ENCODE assay signal across 13 cellular contexts in genomic region chr1:110151175-110151715, GRCh38. TPM values are rescaled to one million over a fixed set of nuclear protein-coding genes. Genes with fewer than 3 reads are reported as not detected.
DNase-seq lines count a peak whose midpoint lies in the region; ATAC-seq and TF ChIP-seq lines count a peak whose summit lies in the region.
"Had no signal": no experiment of that assay in that cellular context is flagged by ENCODE, and none has a peak within 500 bp of the region (broad histone marks: within the 10 kb centered on the region; RNA-seq: fewer than 3 reads in every experiment).

No MANE protein-coding gene starts in this region.

- H2AFZ ChIP-seq in SK-N-SH (ENCODE audit: low read depth) = no peak overlapping the region

- H3K36me3 Mint-ChIP-seq in brain = no peaks in the 10 kb centered on the region
- H3K36me3 Mint-ChIP-seq in CD4-positive, alpha-beta T cell (ENCODE audit: low read depth) = no peaks in the 10 kb centered on the region
- H3K36me3 Mint-ChIP-seq: memory B cell had no signal

- H3K79me2 ChIP-seq in SK-N-SH (ENCODE audit: insufficient read depth) = no peaks in the 10 kb centered on the region

- no peak overlapping the region for H3K27ac ChIP-seq in SK-N-SH (ENCODE audit: low read depth in 2 of 2, low read length in 1 of 2)
- H3K27ac ChIP-seq in temporal lobe (ENCODE audit: low read depth, low read length) = peak overlapping the region; percentile 74
- H3K27ac ChIP-seq in CD4-positive, alpha-beta T cell (ENCODE audit: low read depth, low read length) = no peak overlapping the region
- H3K27ac ChIP-seq: gastrocnemius medialis had no signal

- H3K4me1 ChIP-seq in SK-N-SH (ENCODE audit: control insufficient read depth in 1 of 2, insufficient read depth in 2 of 2, low read depth in 1 of 2, low read length in 1 of 2) = peaks cover 0 to 9% of the 10 kb centered on the region in 2 experiments; a peak in 1 of 4 replicates

- peak overlapping the region; percentile 82 for H3K4me2 ChIP-seq in SK-N-SH

- no peak for ATAC-seq in SK-N-SH treated with all-trans-retinoic acid at 6 μM for 48 hours
- ATAC-seq in CD4-positive, alpha-beta T cell (ENCODE audit: poor library complexity) = no peak
- ATAC-seq: gastrocnemius medialis had no signal

- H3K9me2 ChIP-seq in SK-N-SH = no peaks in the 10 kb centered on the region

- H4K20me1 ChIP-seq in SK-N-SH (ENCODE audit: insufficient read depth) = no peaks in the 10 kb centered on the region

- H3K27me3 Mint-ChIP-seq in brain = peaks cover 64% of the 10 kb centered on the region
- H3K27me3 Mint-ChIP-seq in CD4-positive, alpha-beta T cell = peaks cover 49% of the 10 kb centered on the region

- H3F3A ChIP-seq in SK-N-SH (replicated peaks; ENCODE audit: insufficient read depth) = peaks cover 5% of the 10 kb centered on the region

- no peak for TF ChIP-seq CTCF in SK-N-SH (IDR thresholded peaks at IDR 0.05)
- no peak for TF ChIP-seq CTCF in brain (conservative IDR thresholded peaks at IDR 0.05)
- TF ChIP-seq CTCF in CD4-positive, alpha-beta T cell (IDR thresholded peaks at IDR 0.05) = no peak

- peak; percentile 65 for DNase-seq in SK-N-SH
- DNase-seq in CD4-positive, alpha-beta T cell = no peak
- no peak for DNase-seq in activated T-cell treated with anti-CD3 and anti-CD28 coated beads, Interleukin-2, amount 50 U/mL, for 1 hour
- DNase-seq in stimulated activated CD4-positive, alpha-beta T cell treated with anti-CD3 and anti-CD28 coated beads, Interleukin-15, amount 100 ng/mL, for 24 hours = no peak
- DNase-seq: activated CD4-positive, alpha-beta T cell treated with anti-CD3 and anti-CD28 coated beads, Interleukin-2, amount 10 ng/mL, durations not matched to agents 7 days and 5 days; activated naive CD4-positive, alpha-beta T cell treated with Interleukin-2 at 50 U/mL for 16 hours; gastrocnemius medialis; NCI-H1436 had no signal

- POLR2A ChIA-PET in SK-N-SH (lab: Yijun Ruan, JAX) = no interaction called here
- POLR2A ChIA-PET in CD4-positive, alpha-beta T cell (lab: Charles Lee) = no interaction called here

- peaks cover 17% of the 10 kb centered on the region; the same call in 1 of the 2 replicates for H3K27me3 ChIP-seq in SK-N-SH (ENCODE audit: insufficient read depth)
- H3K27me3 ChIP-seq in CD4-positive, alpha-beta T cell (ENCODE audit: control insufficient read depth, insufficient read depth, low read length) = peaks cover 84% of the 10 kb centered on the region

- H3K9me3 ChIP-seq in SK-N-SH = no peaks in the 10 kb centered on the region
- H3K9me3 ChIP-seq in iPS-18c (ENCODE audit: control insufficient read depth, insufficient read depth, low read length) = no peaks in the 10 kb centered on the region
- H3K9me3 ChIP-seq in CD4-positive, alpha-beta T cell (ENCODE audit: control insufficient read depth, low read length) = no peaks in the 10 kb centered on the region
- H3K9me3 ChIP-seq: gastrocnemius medialis had no signal

- no peak for TF ChIP-seq EP300 in SK-N-SH (IDR thresholded peaks at IDR 0.05; ENCODE audit: borderline replicate concordance in 1 of 2, low read depth in 1 of 2, low read length in 1 of 2)

- H3K9ac ChIP-seq in SK-N-SH = no peak overlapping the region

- CTCF ChIA-PET in SK-N-SH (lab: Yijun Ruan, JAX) = interaction anchor here (1.0 to 7.3 kb wide), 10 partner anchors 9 to 186 kb away, joined by 3 to 76 read pairs (median 4); partner anchors contain the start of gene UBL4B
- CTCF ChIA-PET in CD4-positive, alpha-beta T cell (lab: Charles Lee) = no interaction called here

- H3K9me3 Mint-ChIP-seq in brain = peaks cover 0 to 4% (median 0%) of the 10 kb centered on the region in 5 experiments
- H3K9me3 Mint-ChIP-seq in CD4-positive, alpha-beta T cell = no peaks in the 10 kb centered on the region
- H3K9me3 Mint-ChIP-seq: activated CD4-positive, alpha-beta T cell treated with anti-CD3 and anti-CD28 coated beads, Interleukin-2, amount 10 ng/mL, durations not matched to agents 7 days and 5 days; memory B cell had no signal

- peak overlapping the region in 2 of 5 experiments; percentile 50 to 61 for H3K27ac Mint-ChIP-seq in brain
- H3K27ac Mint-ChIP-seq in CD4-positive, alpha-beta T cell = no peak overlapping the region
- H3K27ac Mint-ChIP-seq: activated CD4-positive, alpha-beta T cell treated with anti-CD3 and anti-CD28 coated beads, Interleukin-2, amount 10 ng/mL, durations not matched to agents 7 days and 5 days; memory B cell had no signal

- intact Hi-C loops in CD4-positive, alpha-beta T cell (cut with DNase I, micrococcal nuclease) = loop anchor here in 1 of 2 experiments (10.0 kb wide), 1 partner anchor 594 kb away; no protein-coding TSS in a partner anchor

- no peak for TF ChIP-seq RAD21 in SK-N-SH (IDR thresholded peaks at IDR 0.05; ENCODE audit: low read length)

- no peaks in the 10 kb centered on the region for H3K36me3 ChIP-seq in SK-N-SH (replicated peaks in 1 of 2; ENCODE audit: control insufficient read depth in 1 of 2, insufficient read depth in 2 of 2, low read length in 1 of 2)
- H3K36me3 ChIP-seq: gastrocnemius medialis had no signal

- H3K4me3 Mint-ChIP-seq in brain = peak overlapping the region; percentile 44 to 76 (median 68)
- no peak overlapping the region for H3K4me3 Mint-ChIP-seq in CD4-positive, alpha-beta T cell
- H3K4me3 Mint-ChIP-seq: activated CD4-positive, alpha-beta T cell treated with anti-CD3 and anti-CD28 coated beads, Interleukin-2, amount 10 ng/mL, durations not matched to agents 7 days and 5 days; memory B cell had no signal

- WGBS in SK-N-SH (ENCODE audit: low lambda C conversion rate) = 20% methylated on average over 17 of the region's 37 CpGs

- peaks cover 40% of the 10 kb centered on the region for H3K4me1 Mint-ChIP-seq in brain
- no peaks in the 10 kb centered on the region for H3K4me1 Mint-ChIP-seq in CD4-positive, alpha-beta T cell (ENCODE audit: low read depth)

- H3K4me3 ChIP-seq in SK-N-SH (ENCODE audit: low read depth in 2 of 2, low read length in 1 of 2) (peak overlapping the region; percentile 44 to 63; a peak in 3 of 4 replicates), iPS-18c (ENCODE audit: insufficient read depth, low read depth, low read length) (peak overlapping the region; percentile 63)

TF ChIP-seq in SK-N-SH, 30 proteins besides CTCF, POLR2A, EP300 and RAD21 (continues in another document):
- TF ChIP-seq RXRA (IDR thresholded peaks at IDR 0.05; ENCODE audit: borderline replicate concordance, low read depth) (no peak), NRF1 (IDR thresholded peaks at IDR 0.05; ENCODE audit: low read depth, low read length) (no peak), GATA2 (CRISPR knock-in tag; IDR thresholded peaks at IDR 0.05) (no peak), TAF1 (IDR thresholded peaks at IDR 0.05; ENCODE audit: borderline replicate concordance, low read depth, low read length) (no peak), JUND (IDR thresholded peaks at IDR 0.05) (no peak), NFIC (IDR thresholded peaks at IDR 0.05; ENCODE audit: borderline replicate concordance) (no peak)
- TF ChIP-seq, protein P1, sequence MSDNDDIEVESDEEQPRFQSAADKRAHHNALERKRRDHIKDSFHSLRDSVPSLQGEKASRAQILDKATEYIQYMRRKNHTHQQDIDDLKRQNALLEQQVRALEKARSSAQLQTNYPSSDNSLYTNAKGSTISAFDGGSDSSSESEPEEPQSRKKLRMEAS (IDR thresholded peaks at IDR 0.05; ENCODE audit: low read depth) = no peak
- TF ChIP-seq, protein P2, sequence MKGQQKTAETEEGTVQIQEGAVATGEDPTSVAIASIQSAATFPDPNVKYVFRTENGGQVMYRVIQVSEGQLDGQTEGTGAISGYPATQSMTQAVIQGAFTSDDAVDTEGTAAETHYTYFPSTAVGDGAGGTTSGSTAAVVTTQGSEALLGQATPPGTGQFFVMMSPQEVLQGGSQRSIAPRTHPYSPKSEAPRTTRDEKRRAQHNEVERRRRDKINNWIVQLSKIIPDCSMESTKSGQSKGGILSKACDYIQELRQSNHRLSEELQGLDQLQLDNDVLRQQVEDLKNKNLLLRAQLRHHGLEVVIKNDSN (IDR thresholded peaks at IDR 0.05; ENCODE audit: borderline replicate concordance, low read depth) = no peak

TF ChIP-seq in SK-N-SH treated with all-trans-retinoic acid at 6 μM for 48 hours, 23 proteins besides CTCF, POLR2A, EP300 and RAD21 (continues in another document):
- TF ChIP-seq ZC3H10 (CRISPR knock-in tag; IDR thresholded peaks at IDR 0.05) = no peak
- TF ChIP-seq, protein P3, sequence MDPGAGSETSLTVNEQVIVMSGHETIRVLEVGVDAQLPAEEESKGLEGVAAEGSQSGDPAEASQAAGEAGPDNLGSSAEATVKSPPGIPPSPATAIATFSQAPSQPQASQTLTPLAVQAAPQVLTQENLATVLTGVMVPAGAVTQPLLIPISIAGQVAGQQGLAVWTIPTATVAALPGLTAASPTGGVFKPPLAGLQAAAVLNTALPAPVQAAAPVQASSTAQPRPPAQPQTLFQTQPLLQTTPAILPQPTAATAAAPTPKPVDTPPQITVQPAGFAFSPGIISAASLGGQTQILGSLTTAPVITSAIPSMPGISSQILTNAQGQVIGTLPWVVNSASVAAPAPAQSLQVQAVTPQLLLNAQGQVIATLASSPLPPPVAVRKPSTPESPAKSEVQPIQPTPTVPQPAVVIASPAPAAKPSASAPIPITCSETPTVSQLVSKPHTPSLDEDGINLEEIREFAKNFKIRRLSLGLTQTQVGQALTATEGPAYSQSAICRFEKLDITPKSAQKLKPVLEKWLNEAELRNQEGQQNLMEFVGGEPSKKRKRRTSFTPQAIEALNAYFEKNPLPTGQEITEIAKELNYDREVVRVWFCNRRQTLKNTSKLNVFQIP (CRISPR knock-in tag; IDR thresholded peaks at IDR 0.05; ENCODE audit: borderline replicate concordance, low read depth) = no peak
- no peak for TF ChIP-seq ZFP3 (CRISPR knock-in tag; IDR thresholded peaks at IDR 0.05)
- no peak for TF ChIP-seq PPARA (CRISPR knock-in tag; IDR thresholded peaks at IDR 0.05; ENCODE audit: borderline replicate concordance)
- no peak for TF ChIP-seq ZNF70 (CRISPR knock-in tag; IDR thresholded peaks at IDR 0.05)

RNA-seq across cellular contexts. Expression of gene SLC6A17, which starts 1.0 kb away (rescaled TPM):
- polyA plus RNA-seq in SK-N-SH (2012; rRNA removed) = 0.62 and 0.67 TPM in 2 replicates
- polyA plus RNA-seq in SK-N-SH (2012; cell fraction: cytosol; rRNA removed) = 0.28 and 0.46 TPM in 2 replicates
- polyA plus RNA-seq in SK-N-SH (2012; cell fraction: nucleus; rRNA removed) = 2.0 and 2.1 TPM in 2 replicates
- polyA plus RNA-seq in brain (ENCODE audit: insufficient read depth, low read depth, low replicate concordance) = 32.8 TPM
- 13.5 TPM for total RNA-seq in temporal lobe
- not detected for total RNA-seq in CD4-positive, alpha-beta T cell
- total RNA-seq: activated CD4-positive, alpha-beta T cell treated with anti-CD3 and anti-CD28 coated beads, Interleukin-2, amount 10 ng/mL, durations not matched to agents 7 days and 5 days had no signal

RNA-seq across cellular contexts. Expression of gene UBL4B, which starts 39.0 kb away (rescaled TPM):
- polyA plus RNA-seq in SK-N-SH (2012; rRNA removed) (not detected in 2 replicates), brain (ENCODE audit: insufficient read depth, low read depth, low replicate concordance) (4.9 TPM)
- polyA plus RNA-seq in SK-N-SH (2012; cell fraction: cytosol; rRNA removed) = not detected in 2 replicates
- polyA plus RNA-seq in SK-N-SH (2012; cell fraction: nucleus; rRNA removed) = 0.06 TPM in 1 of 2 replicates, not detected in the other
- total RNA-seq in temporal lobe = 0.25 TPM
- not detected for total RNA-seq in CD4-positive, alpha-beta T cell
- total RNA-seq: activated CD4-positive, alpha-beta T cell treated with anti-CD3 and anti-CD28 coated beads, Interleukin-2, amount 10 ng/mL, durations not matched to agents 7 days and 5 days had no signal

RNA-seq across cellular contexts. Expression of gene KCNC4, which starts 58.9 kb away (rescaled TPM):
- 0.37 and 0.51 TPM in 2 replicates for polyA plus RNA-seq in SK-N-SH (2012; rRNA removed)
- polyA plus RNA-seq in SK-N-SH (2012; cell fraction: cytosol; rRNA removed) = 0.21 and 0.35 TPM in 2 replicates
- polyA plus RNA-seq in SK-N-SH (2012; cell fraction: nucleus; rRNA removed) = 1.2 and 1.6 TPM in 2 replicates
- 7.4 TPM for polyA plus RNA-seq in brain (ENCODE audit: insufficient read depth, low read depth, low replicate concordance)
- total RNA-seq in temporal lobe = 4.2 TPM
- total RNA-seq in CD4-positive, alpha-beta T cell = 10 to 100 TPM; 16.5 to 17.7 TPM

Comparison
In these comparisons a context has a peak if more than half of its experiments do, and no peak if none do; other contexts are left out.
1. RNA of gene SLC6A17, which starts 1.0 kb away (total RNA-seq): 13.5 TPM in temporal lobe (single experiment); not detected in CD4-positive, alpha-beta T cell; every median in the first group is over 10 times any median in the second.